3 cellular contexts compared by ENCODE assay signal in the genomic region with DNA sequence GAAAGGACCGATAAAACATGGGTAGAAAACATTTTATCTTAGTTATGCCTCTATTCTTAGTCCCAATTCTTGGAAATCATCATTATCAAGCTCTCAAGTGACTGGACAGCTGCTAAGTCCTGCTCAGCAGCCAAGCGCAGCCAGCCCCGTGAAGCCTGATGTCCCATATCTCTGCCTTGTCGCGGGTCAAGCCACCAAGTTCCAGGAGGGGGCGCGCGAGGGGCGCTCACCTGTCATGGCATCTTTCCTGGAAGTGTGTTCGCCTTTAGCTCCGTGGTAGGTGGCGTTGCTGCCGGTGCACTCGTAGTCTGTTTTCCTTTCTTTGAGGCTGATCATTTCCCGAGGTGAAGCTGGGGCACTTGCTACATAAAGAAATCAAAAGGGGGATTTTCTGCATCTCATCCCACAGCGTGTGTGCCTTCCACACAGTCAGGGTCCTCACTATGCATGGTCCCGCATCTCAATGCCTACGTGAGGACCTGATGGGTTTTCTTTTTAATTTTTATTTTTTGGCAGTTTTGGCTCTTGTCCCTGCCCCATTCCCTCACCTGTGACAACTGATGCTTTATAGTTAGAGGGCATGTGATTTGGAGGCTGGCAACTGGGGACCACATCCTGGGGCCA.
A peak's percentile ranks its signal among the peaks of the same experiment; 100 is the strongest.
TF ChIP-seq lines count a peak whose summit lies in the region.

No MANE protein-coding gene starts in this region.

TF ChIP-seq in A549, 52 proteins besides CTCF, POLR2A, EP300 and RAD21 (continued from another document):
- no peak for TF ChIP-seq MAX (IDR thresholded peaks at IDR 0.05)

TF ChIP-seq in endothelial cell of umbilical vein, 7 proteins besides CTCF, POLR2A, EP300 and RAD21 (continued from another document):
- TF ChIP-seq FOS (IDR thresholded peaks at IDR 0.05; ENCODE audit: borderline replicate concordance, insufficient read depth, low read length) (no peak), MYC (IDR thresholded peaks at IDR 0.05; ENCODE audit: low read depth, low read length) (no peak), EZH2 (IDR thresholded peaks at IDR 0.05; ENCODE audit: borderline replicate concordance, low read depth, low read length, severe bottlenecking) (no peak), GATA2 (IDR thresholded peaks at IDR 0.05; ENCODE audit: insufficient read depth, insufficient read length, low read depth, low read length) (no peak), MAX (IDR thresholded peaks at IDR 0.05; ENCODE audit: insufficient read depth, insufficient read length) (no peak), POLR2AphosphoS5 (IDR thresholded peaks at IDR 0.05; ENCODE audit: insufficient read depth, low read depth, low read length) (no peak)

TF ChIP-seq in neural cell, 6 proteins besides CTCF, POLR2A, EP300 and RAD21 (continued from another document):
- TF ChIP-seq POLR2AphosphoS5 (IDR thresholded peaks at IDR 0.05) (no peak), SMC3 (conservative IDR thresholded peaks at IDR 0.05; ENCODE audit: poor library complexity) (peak; percentile 73), TAF1 (IDR thresholded peaks at IDR 0.05; ENCODE audit: low read depth) (no peak), EZH2 (IDR thresholded peaks at IDR 0.05; ENCODE audit: borderline replicate concordance, insufficient read depth, low read length, poor library complexity, severe bottlenecking) (no peak)
- TF ChIP-seq, protein P1, sequence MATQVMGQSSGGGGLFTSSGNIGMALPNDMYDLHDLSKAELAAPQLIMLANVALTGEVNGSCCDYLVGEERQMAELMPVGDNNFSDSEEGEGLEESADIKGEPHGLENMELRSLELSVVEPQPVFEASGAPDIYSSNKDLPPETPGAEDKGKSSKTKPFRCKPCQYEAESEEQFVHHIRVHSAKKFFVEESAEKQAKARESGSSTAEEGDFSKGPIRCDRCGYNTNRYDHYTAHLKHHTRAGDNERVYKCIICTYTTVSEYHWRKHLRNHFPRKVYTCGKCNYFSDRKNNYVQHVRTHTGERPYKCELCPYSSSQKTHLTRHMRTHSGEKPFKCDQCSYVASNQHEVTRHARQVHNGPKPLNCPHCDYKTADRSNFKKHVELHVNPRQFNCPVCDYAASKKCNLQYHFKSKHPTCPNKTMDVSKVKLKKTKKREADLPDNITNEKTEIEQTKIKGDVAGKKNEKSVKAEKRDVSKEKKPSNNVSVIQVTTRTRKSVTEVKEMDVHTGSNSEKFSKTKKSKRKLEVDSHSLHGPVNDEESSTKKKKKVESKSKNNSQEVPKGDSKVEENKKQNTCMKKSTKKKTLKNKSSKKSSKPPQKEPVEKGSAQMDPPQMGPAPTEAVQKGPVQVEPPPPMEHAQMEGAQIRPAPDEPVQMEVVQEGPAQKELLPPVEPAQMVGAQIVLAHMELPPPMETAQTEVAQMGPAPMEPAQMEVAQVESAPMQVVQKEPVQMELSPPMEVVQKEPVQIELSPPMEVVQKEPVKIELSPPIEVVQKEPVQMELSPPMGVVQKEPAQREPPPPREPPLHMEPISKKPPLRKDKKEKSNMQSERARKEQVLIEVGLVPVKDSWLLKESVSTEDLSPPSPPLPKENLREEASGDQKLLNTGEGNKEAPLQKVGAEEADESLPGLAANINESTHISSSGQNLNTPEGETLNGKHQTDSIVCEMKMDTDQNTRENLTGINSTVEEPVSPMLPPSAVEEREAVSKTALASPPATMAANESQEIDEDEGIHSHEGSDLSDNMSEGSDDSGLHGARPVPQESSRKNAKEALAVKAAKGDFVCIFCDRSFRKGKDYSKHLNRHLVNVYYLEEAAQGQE (IDR thresholded peaks at IDR 0.05; ENCODE audit: borderline replicate concordance): no peak
